14 cellular contexts compared by ENCODE assay signal in genomic region chr2:88829607-88830463, GRCh38.
DNase-seq lines count a peak whose midpoint lies in the region; ATAC-seq and TF ChIP-seq lines count a peak whose summit lies in the region.
"Had no signal": no experiment of that assay in that cellular context is flagged by ENCODE, and none has a peak within 500 bp of the region (broad histone marks: within the 10 kb centered on the region; RNA-seq: fewer than 3 reads in every experiment).

No MANE protein-coding gene starts in this region.

- POLR2A ChIA-PET in activated B cell treated with CpG ODN at 0.5 μM for 24 hours (lab: Charles Lee): interaction anchor here (24.5 kb wide), 1 partner anchor 28 kb away, joined by 1820 read pairs; no protein-coding TSS in a partner anchor

- H3K9me3 Mint-ChIP-seq in activated B cell treated with CpG ODN at 0.5 μM for 24 hours: no peaks in the 10 kb centered on the region
- H3K9me3 Mint-ChIP-seq in stimulated activated memory B cell treated with anti-CD40 and anti-IgM and Interleukin-4, amounts not matched to agents 10 μg/mL and 1 μg/mL and 100 μg/mL, for 72 hours: no peaks in the 10 kb centered on the region
- H3K9me3 Mint-ChIP-seq: T-cell had no signal

- no peaks in the 10 kb centered on the region for H3K36me3 Mint-ChIP-seq in activated B cell treated with CpG ODN at 0.5 μM for 24 hours (ENCODE audit: low read depth)
- H3K36me3 Mint-ChIP-seq in stimulated activated memory B cell treated with anti-CD40 and anti-IgM and Interleukin-4, amounts not matched to agents 10 μg/mL and 1 μg/mL and 100 μg/mL, for 72 hours: no peaks in the 10 kb centered on the region
- H3K36me3 Mint-ChIP-seq: T-cell had no signal

- WGBS in heart right ventricle, 2 donors: 49 to 52% methylated on average over 5 of the region's 5 CpGs

- ATAC-seq in heart right ventricle (no peak), Right ventricle myocardium superior (ENCODE audit: poor library complexity) (no peak), activated B cell treated with CpG ODN at 0.5 μM for 24 hours (ENCODE audit: low read depth) (no peak), lower lobe of right lung (no peak), GM21360 (IDR thresholded peaks at IDR 0.05; ENCODE audit: unreplicated experiment) (no peak)
- no peak for ATAC-seq in stimulated activated memory B cell treated with anti-CD40 and anti-IgM and Interleukin-4, amounts not matched to agents 10 μg/mL and 1 μg/mL and 100 μg/mL, for 72 hours
- ATAC-seq: K562, T-cell had no signal

- no peaks in the 10 kb centered on the region for H3K36me3 ChIP-seq in heart right ventricle
- no peaks in the 10 kb centered on the region for H3K36me3 ChIP-seq in lower lobe of right lung

- H3K9me3 ChIP-seq in heart right ventricle: peaks cover 0 to 5% (median 0%) of the 10 kb centered on the region in 11 donors
- H3K9me3 ChIP-seq in lower lobe of right lung: no peaks in the 10 kb centered on the region
- H3K9me3 ChIP-seq: Caco-2 had no signal

- peak overlapping the region in 9 of 10 donors; percentile 47 to 89 (median 69) for H3K27ac ChIP-seq in heart right ventricle
- H3K27ac ChIP-seq in lower lobe of right lung: no peak overlapping the region
- H3K27ac ChIP-seq: C4-2B had no signal

- no peaks in the 10 kb centered on the region for H3K27me3 ChIP-seq in heart right ventricle
- no peaks in the 10 kb centered on the region for H3K27me3 ChIP-seq in lower lobe of right lung (ENCODE audit: low read depth)

- peak overlapping the region; percentile 30 for H3K27ac Mint-ChIP-seq in activated B cell treated with CpG ODN at 0.5 μM for 24 hours
- H3K27ac Mint-ChIP-seq in stimulated activated memory B cell treated with anti-CD40 and anti-IgM and Interleukin-4, amounts not matched to agents 10 μg/mL and 1 μg/mL and 100 μg/mL, for 72 hours: peak overlapping the region; percentile 1
- H3K27ac Mint-ChIP-seq: T-cell had no signal

- no peaks in the 10 kb centered on the region for H3K27me3 Mint-ChIP-seq in activated B cell treated with CpG ODN at 0.5 μM for 24 hours
- no peaks in the 10 kb centered on the region for H3K27me3 Mint-ChIP-seq in stimulated activated memory B cell treated with anti-CD40 and anti-IgM and Interleukin-4, amounts not matched to agents 10 μg/mL and 1 μg/mL and 100 μg/mL, for 72 hours

- H3K4me1 Mint-ChIP-seq in activated B cell treated with CpG ODN at 0.5 μM for 24 hours: peaks cover 53% of the 10 kb centered on the region
- H3K4me1 Mint-ChIP-seq in stimulated activated memory B cell treated with anti-CD40 and anti-IgM and Interleukin-4, amounts not matched to agents 10 μg/mL and 1 μg/mL and 100 μg/mL, for 72 hours: peaks cover 37% of the 10 kb centered on the region
- H3K4me1 Mint-ChIP-seq: T-cell had no signal

- CTCF ChIA-PET in activated B cell treated with CpG ODN at 0.5 μM for 24 hours (lab: Charles Lee): interaction anchor here (2.4 to 6.3 kb wide), 4 partner anchors 30 to 323 kb away, joined by 7 to 187 read pairs (median 50); no protein-coding TSS in a partner anchor

- no peak for TF ChIP-seq CTCF in heart right ventricle (IDR thresholded peaks at IDR 0.05)
- TF ChIP-seq CTCF in activated B cell treated with CpG ODN at 0.5 μM for 24 hours (IDR thresholded peaks at IDR 0.05): no peak
- no peak for TF ChIP-seq CTCF in lower lobe of right lung (IDR thresholded peaks at IDR 0.05)

- intact Hi-C loops in heart right ventricle (cut with DNase I): loop anchor here in 3 of 10 donors (5.0 kb wide), 3 partner anchors 42 to 93 kb away; no protein-coding TSS in a partner anchor
- intact Hi-C loops in Right ventricle myocardium superior (cut with DNase I): no loop called here
- intact Hi-C loops in activated B cell treated with CpG ODN at 0.5 μM for 24 hours (cut with micrococcal nuclease): loop anchor here (5.0 to 10.0 kb wide), 4 partner anchors 88 to 1015 kb away; partner anchors contain the start of gene EIF2AK3
- intact Hi-C loops in lower lobe of right lung (cut with DNase I): loop anchor here (5.0 kb wide), 1 partner anchor 47 kb away; no protein-coding TSS in a partner anchor

- H3K4me1 ChIP-seq in heart right ventricle (peaks cover 0 to 21% (median 8%) of the 10 kb centered on the region in 9 donors), lower lobe of right lung (no peaks in the 10 kb centered on the region)
- H3K4me1 ChIP-seq: Caco-2 had no signal

- H3K4me3 Mint-ChIP-seq in activated B cell treated with CpG ODN at 0.5 μM for 24 hours: no peak overlapping the region
- no peak overlapping the region for H3K4me3 Mint-ChIP-seq in stimulated activated memory B cell treated with anti-CD40 and anti-IgM and Interleukin-4, amounts not matched to agents 10 μg/mL and 1 μg/mL and 100 μg/mL, for 72 hours
- H3K4me3 Mint-ChIP-seq: T-cell had no signal

- no peak overlapping the region for H3K4me3 ChIP-seq in heart right ventricle
- no peak overlapping the region for H3K4me3 ChIP-seq in lower lobe of right lung
- H3K4me3 ChIP-seq: K562 had no signal

- DNase-seq in heart right ventricle (no peak), Right ventricle myocardium superior (no peak), NCI-H69 (lab: John Stamatoyannopoulos, UW) (peak; percentile 32), activated B cell treated with CpG ODN at 0.5 μM for 24 hours (no peak), lower lobe of right lung (no peak)
- DNase-seq in stimulated activated naive CD4-positive, alpha-beta T cell treated with Interleukin-2 at 50 U/mL for 16 hours (lab: John Stamatoyannopoulos, UW): no peak
- DNase-seq: Caco-2, NCI-H2029 treated with DMSO at 0.1 percent for 48 hours, NCI-H524, T-cell had no signal
